ENCODE assay signal across 31 cellular contexts in the genomic region with DNA sequence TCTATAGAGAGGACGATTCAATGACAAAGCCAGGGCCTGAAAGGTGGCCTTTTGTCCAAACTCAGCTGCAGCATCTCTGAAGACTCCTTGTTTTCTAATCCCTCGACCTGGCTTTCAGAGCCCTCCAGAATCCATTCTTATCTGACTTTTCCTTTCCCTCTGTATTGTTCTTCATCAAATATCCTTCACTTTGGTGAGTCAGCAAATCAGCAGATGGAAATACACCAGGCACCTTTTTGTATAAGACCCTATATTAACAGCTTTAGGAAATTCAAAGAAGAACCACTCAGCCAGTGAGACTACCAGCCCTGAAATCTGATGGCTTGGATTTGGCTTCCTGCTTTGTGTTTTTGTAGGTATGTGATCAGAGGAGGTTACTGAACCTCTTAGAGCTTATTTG.
"Had no signal": no experiment of that assay in that cellular context is flagged by ENCODE, and none has a peak within 500 bp of the region (broad histone marks: within the 10 kb centered on the region; RNA-seq: fewer than 3 reads in every experiment).

No MANE protein-coding gene starts in this region.

- DNase-seq: naive thymus-derived CD4-positive, alpha-beta T cell; natural killer cell; nephron progenitor cell; occipital lobe; ovary; posterior cingulate gyrus; psoas muscle; right cardiac atrium; spleen; stimulated activated CD4-positive, alpha-beta T cell treated with anti-CD3 and anti-CD28 coated beads, Interleukin-12 subunit alpha, Interleukin-12 subunit beta, amount 100 ng/mL, for 4 hours; stimulated activated CD4-positive, alpha-beta T cell treated with anti-CD3 and anti-CD28 coated beads, Interleukin-1b, Interleukin-23, amount 100 ng/mL, for 48 hours; stimulated activated CD4-positive, alpha-beta T cell treated with anti-CD3 and anti-CD28 coated beads, Interleukin-4, amount 100 ng/mL, for 1 hour; stimulated activated CD4-positive, alpha-beta T cell treated with anti-CD3 and anti-CD28 coated beads, Interleukin-4, amount 100 ng/mL, for 4 hours; stimulated activated CD8-positive, alpha-beta memory T cell treated with anti-CD3 and anti-CD28 coated beads, Interleukin-4, amount 100 ng/mL, for 48 hours; stimulated activated naive CD4-positive, alpha-beta T cell; stimulated activated naive CD8-positive, alpha-beta T cell treated with anti-CD3 and anti-CD28 coated beads, Interleukin-15, Interleukin-2, amounts not matched to agents 100 U/mL and 50 U/mL, for 24 hours; stomach; thyroid gland; trophoblast cell; upper lobe of left lung had no signal

- H3K9me3 ChIP-seq: ovary, psoas muscle, stomach, thoracic aorta, thyroid gland, tibial nerve, upper lobe of left lung, vagina had no signal

- ATAC-seq: naive thymus-derived CD4-positive, alpha-beta T cell; natural killer cell; psoas muscle; right cardiac atrium; sciatic nerve; stimulated activated memory B cell treated with anti-CD40 and anti-IgM and Interleukin-4, amounts not matched to agents 10 μg/mL and 1 μg/mL and 100 μg/mL, for 72 hours; stimulated activated naive CD8-positive, alpha-beta T cell treated with anti-CD3 and anti-CD28 coated beads, Interleukin-15, Interleukin-2, amounts not matched to agents 100 U/mL and 50 U/mL, for 24 hours had no signal

- H3K27me3 ChIP-seq: ovary, stomach, thyroid gland, tibial nerve, upper lobe of left lung, vagina had no signal

- H3K4me3 ChIP-seq: ovary, psoas muscle, skin epidermis, smooth muscle cell, spleen, stomach, thoracic aorta, thyroid gland, tibial nerve, upper lobe of left lung, vagina had no signal

- H3K79me2 ChIP-seq: parathyroid adenoma had no signal

- H3K36me3 ChIP-seq: ovary, spleen, stomach, thoracic aorta, thyroid gland, tibial nerve, upper lobe of left lung, vagina had no signal

- H3K9ac ChIP-seq: parathyroid adenoma had no signal

- H3K27ac Mint-ChIP-seq: natural killer cell; nephron progenitor cell; progenitor cell of endocrine pancreas; stimulated activated memory B cell treated with anti-CD40 and anti-IgM and Interleukin-4, amounts not matched to agents 10 μg/mL and 1 μg/mL and 100 μg/mL, for 72 hours had no signal

- H3K36me3 Mint-ChIP-seq: natural killer cell; stimulated activated memory B cell treated with anti-CD40 and anti-IgM and Interleukin-4, amounts not matched to agents 10 μg/mL and 1 μg/mL and 100 μg/mL, for 72 hours had no signal

- H3K4me1 ChIP-seq: parathyroid adenoma, psoas muscle, spleen, stomach, thyroid gland, tibial nerve, upper lobe of left lung, vagina had no signal

- H3K4me1 Mint-ChIP-seq: naive thymus-derived CD4-positive, alpha-beta T cell; natural killer cell; stimulated activated memory B cell treated with anti-CD40 and anti-IgM and Interleukin-4, amounts not matched to agents 10 μg/mL and 1 μg/mL and 100 μg/mL, for 72 hours had no signal

- H3K27ac ChIP-seq: ovary, parathyroid adenoma, psoas muscle, skin epidermis, spleen, stomach, thoracic aorta, thyroid gland, tibial nerve, upper lobe of left lung, vagina had no signal

- H3K4me2 ChIP-seq: smooth muscle cell had no signal

- FAIRE-seq: urothelium cell line had no signal

- H3K4me3 Mint-ChIP-seq: naive thymus-derived CD4-positive, alpha-beta T cell; natural killer cell; nephron progenitor cell; neural crest cell; stimulated activated memory B cell treated with anti-CD40 and anti-IgM and Interleukin-4, amounts not matched to agents 10 μg/mL and 1 μg/mL and 100 μg/mL, for 72 hours had no signal

- H2AFZ ChIP-seq: parathyroid adenoma had no signal
